In the genomic region with DNA sequence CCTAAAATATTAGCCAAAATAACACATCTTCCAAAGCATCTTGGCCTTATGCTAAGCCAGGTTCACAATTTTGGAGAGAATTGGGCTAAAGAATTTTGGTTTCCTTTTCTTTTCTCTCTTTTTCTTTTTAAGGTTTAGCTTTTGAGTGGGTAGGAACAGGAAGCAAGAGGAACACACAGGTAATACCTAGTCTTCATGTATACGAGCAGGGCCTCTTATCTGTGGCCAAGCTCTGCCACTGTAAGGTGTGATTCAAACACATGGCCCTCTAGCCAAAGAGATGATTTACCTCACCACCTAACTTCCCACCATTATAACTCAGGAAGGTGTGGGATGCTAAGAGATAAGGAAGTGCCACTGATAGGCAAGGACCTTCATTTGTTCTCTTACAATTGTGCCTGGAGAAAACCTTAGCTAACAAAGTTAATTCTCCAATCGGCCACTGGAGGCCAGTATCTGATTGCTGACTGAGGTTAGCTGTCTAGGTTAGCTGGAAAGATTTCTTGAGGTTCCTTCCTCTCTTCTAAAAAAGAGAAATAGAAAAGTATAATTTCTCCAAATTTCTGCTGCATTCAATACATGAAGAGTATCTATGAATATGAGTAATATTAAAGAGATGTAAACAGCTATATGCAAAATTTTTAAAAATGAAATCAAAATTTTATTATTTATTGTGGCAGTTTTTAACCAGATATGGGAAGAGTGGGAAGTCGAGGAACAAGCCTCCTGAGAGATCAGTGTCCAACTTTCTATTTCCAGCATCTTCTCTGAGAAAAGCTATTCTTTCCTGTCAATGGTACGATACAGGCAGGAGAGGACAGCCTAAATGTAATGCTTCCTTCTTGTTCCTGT, we compare ENCODE assay signal across 8 cellular contexts. TPM values are rescaled to one million over a fixed set of nuclear protein-coding genes. Genes with fewer than 3 reads are reported as not detected.
DNase-seq lines count a peak whose midpoint lies in the region; ATAC-seq and TF ChIP-seq lines count a peak whose summit lies in the region.

No MANE protein-coding gene starts in this region.

- ATAC-seq in GM19395 (IDR thresholded peaks at IDR 0.05; ENCODE audit: unreplicated experiment) (peak; percentile 96), HG03432 (IDR thresholded peaks at IDR 0.05; ENCODE audit: unreplicated experiment) (peak; percentile 91)

- H3K27me3 ChIP-seq in Caco-2 (replicated peaks; ENCODE audit: control insufficient read depth, insufficient read depth, low read length) (no peaks in the 10 kb centered on the region), esophagus muscularis mucosa (no peaks in the 10 kb centered on the region)

- TF ChIP-seq POLR2A in esophagus muscularis mucosa (IDR thresholded peaks at IDR 0.05; ENCODE audit: low read depth): no peak

- H3K27me3 Mint-ChIP-seq in Caco-2 (ENCODE audit: insufficient read depth, unreplicated experiment): peaks cover 5% of the 10 kb centered on the region
- H3K27me3 Mint-ChIP-seq in nephron (ENCODE audit: low read depth): no peaks in the 10 kb centered on the region
- H3K27me3 Mint-ChIP-seq in type B pancreatic cell: peaks cover 17% of the 10 kb centered on the region

- H3K9me3 ChIP-seq in Caco-2 (no peaks in the 10 kb centered on the region), esophagus muscularis mucosa (no peaks in the 10 kb centered on the region)

- H3K27ac ChIP-seq in esophagus muscularis mucosa (replicated peaks in 1 of 4): no peak overlapping the region

- H3K4me1 ChIP-seq in Caco-2: no peaks in the 10 kb centered on the region
- H3K4me1 ChIP-seq in esophagus muscularis mucosa: no peaks in the 10 kb centered on the region

- CTCF ChIA-PET in Caco-2 (lab: Charles Lee): interaction anchor here (0.7 to 2.5 kb wide), 9 partner anchors 14 to 678 kb away, joined by 3 to 37 read pairs (median 3); no protein-coding TSS in a partner anchor

- no peaks in the 10 kb centered on the region for H3K4me1 Mint-ChIP-seq in Caco-2 (ENCODE audit: low read depth, unreplicated experiment)
- no peaks in the 10 kb centered on the region for H3K4me1 Mint-ChIP-seq in nephron
- H3K4me1 Mint-ChIP-seq in type B pancreatic cell (ENCODE audit: unreplicated experiment): no peaks in the 10 kb centered on the region

- H3K27ac Mint-ChIP-seq in Caco-2 (ENCODE audit: unreplicated experiment) (no peak overlapping the region), nephron (no peak overlapping the region), type B pancreatic cell (no peak overlapping the region)

- no peak overlapping the region for H3K4me3 Mint-ChIP-seq in Caco-2 (ENCODE audit: unreplicated experiment)
- no peak overlapping the region for H3K4me3 Mint-ChIP-seq in nephron
- H3K4me3 Mint-ChIP-seq in type B pancreatic cell: no peak overlapping the region

- DNase-seq in Caco-2: peak; percentile 44 to 62
- peak; percentile 17 to 61 for DNase-seq in NOMO-1 (lab: John Stamatoyannopoulos, UW; ENCODE audit: unreplicated experiment in 2 of 2)
- DNase-seq in activated CD8-positive, alpha-beta memory T cell treated with anti-CD3 and anti-CD28 coated beads, Interleukin-2, amount 50 U/mL, for 24 hours (ENCODE audit: extremely low read depth): peak; percentile 13
- no peak for DNase-seq in esophagus muscularis mucosa (ENCODE audit: extremely low spot score)
- DNase-seq in type B pancreatic cell (ENCODE audit: extremely low spot score, unreplicated experiment): no peak

- H3K4me3 ChIP-seq in Caco-2 (ENCODE audit: low read depth, low read length) (no peak overlapping the region), esophagus muscularis mucosa (no peak overlapping the region)

- H3K36me3 ChIP-seq in Caco-2 (ENCODE audit: control insufficient read depth, insufficient read depth, low read length) (no peaks in the 10 kb centered on the region), esophagus muscularis mucosa (no peaks in the 10 kb centered on the region)

- H3K9me3 Mint-ChIP-seq in Caco-2 (ENCODE audit: unreplicated experiment) (no peaks in the 10 kb centered on the region), nephron (no peaks in the 10 kb centered on the region), type B pancreatic cell (no peaks in the 10 kb centered on the region)

- TF ChIP-seq CTCF in Caco-2 (IDR thresholded peaks at IDR 0.05; ENCODE audit: insufficient read depth in 1 of 2, low read depth in 1 of 2, low read length in 1 of 2, severe bottlenecking in 1 of 2, unreplicated experiment in 1 of 2) (peak; percentile 73 to 74), esophagus muscularis mucosa (IDR thresholded peaks at IDR 0.05) (peak; percentile 42 to 66 (median 55)), nephron (IDR thresholded peaks at IDR 0.05; ENCODE audit: unreplicated experiment in 3 of 3) (peak; percentile 73 to 85 (median 83)), type B pancreatic cell (conservative IDR thresholded peaks at IDR 0.05) (peak; percentile 91)

- H3K36me3 Mint-ChIP-seq in Caco-2 (ENCODE audit: insufficient read depth, unreplicated experiment) (no peaks in the 10 kb centered on the region), nephron (ENCODE audit: low read depth) (no peaks in the 10 kb centered on the region), type B pancreatic cell (no peaks in the 10 kb centered on the region)

- 54% methylated on average over 4 of the region's 4 CpGs for WGBS in esophagus muscularis mucosa

- intact Hi-C loops in Caco-2 (cut with micrococcal nuclease; ENCODE audit: unreplicated experiment): loop anchor here (1.0 to 5.0 kb wide), 4 partner anchors 50 to 677 kb away; no protein-coding TSS in a partner anchor
- intact Hi-C loops in esophagus muscularis mucosa (cut with DNase I): no loop called here

- TF ChIP-seq EP300 in esophagus muscularis mucosa (IDR thresholded peaks at IDR 0.05): no peak

- POLR2A ChIA-PET in Caco-2 (lab: Charles Lee): no interaction called here

- BruUV-seq in Caco-2 (replicated peaks; lab: Mats Ljungman, UMichigan): no TSS peak

RNA-seq across cellular contexts. Expression of a gene that starts 30.1 kb away (rescaled TPM):
- total RNA-seq in Caco-2 (2022) (17.1 and 19.9 TPM in 2 replicates), esophagus muscularis mucosa (10 to 100 TPM; 14.3 to 17.9 (median 15.2) TPM), type B pancreatic cell (ENCODE audit: low replicate concordance) (19.0 and 26.0 TPM in 2 replicates)

RNA-seq across cellular contexts. Expression of a gene that starts 51.5 kb away (rescaled TPM):
- total RNA-seq in Caco-2 (2022): 0.91 and 1.1 TPM in 2 replicates
- total RNA-seq in esophagus muscularis mucosa: under 1 TPM; 0.42 to 0.71 (median 0.62) TPM
- total RNA-seq in type B pancreatic cell (ENCODE audit: low replicate concordance): 0.45 and 1.0 TPM in 2 replicates

Comparison
In these comparisons a context has a peak if more than half of its experiments do, and no peak if none do; other contexts are left out.
1. DNase-seq: peak in Caco-2 (2 of 2), NOMO-1 (2 of 2) and activated CD8-positive, alpha-beta memory T cell treated with anti-CD3 and anti-CD28 coated beads, Interleukin-2, amount 50 U/mL, for 24 hours (single experiment); none in esophagus muscularis mucosa (single experiment) and type B pancreatic cell (single experiment).
2. Peak in every context shown above with its lines, with median percentiles within 50 percentile points of each other: CTCF ChIP-seq.